1 cellular context compared by ENCODE assay signal in the genomic region with DNA sequence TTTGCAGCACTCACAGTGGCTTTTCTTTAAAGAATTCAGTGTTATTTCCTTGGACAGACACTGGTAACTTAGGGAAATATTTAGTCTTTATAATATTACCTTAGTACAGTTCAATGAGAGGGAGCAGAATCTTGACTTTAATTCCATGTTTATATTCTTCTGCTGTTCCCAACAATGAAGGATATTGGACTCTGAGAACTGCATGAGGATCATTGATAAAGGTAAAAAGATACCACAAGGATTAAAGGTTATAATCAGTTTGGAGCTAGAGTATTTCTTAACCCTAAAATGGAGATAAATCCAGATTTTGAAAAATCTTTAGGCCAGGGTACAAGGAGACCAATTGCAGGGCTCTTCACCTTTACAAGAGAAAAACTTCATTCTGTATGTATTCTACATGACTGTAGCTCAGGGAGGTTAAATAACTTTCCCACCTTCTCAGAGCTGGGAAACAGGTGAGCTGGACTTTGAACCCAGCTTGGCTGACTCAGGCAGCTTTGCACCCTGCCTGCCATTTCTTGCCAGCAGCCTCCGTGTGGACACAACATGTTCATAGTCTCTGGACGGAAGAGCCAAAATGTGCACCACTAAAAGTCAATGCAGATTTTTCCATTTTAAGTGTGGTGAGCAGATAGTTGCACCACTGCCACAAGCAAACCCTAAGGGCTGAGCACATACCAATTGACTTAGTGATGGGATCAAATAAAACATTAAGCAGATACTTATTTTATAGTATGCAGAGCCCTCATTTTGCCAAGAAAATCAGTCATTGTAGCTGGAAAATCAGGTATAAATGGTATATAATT.
TF ChIP-seq lines count a peak whose summit lies in the region.

No MANE protein-coding gene starts in this region.

TF ChIP-seq in HepG2, 621 proteins besides CTCF, POLR2A, EP300 and RAD21 (continued from another document and continues in another):
- TF ChIP-seq, protein P1, sequence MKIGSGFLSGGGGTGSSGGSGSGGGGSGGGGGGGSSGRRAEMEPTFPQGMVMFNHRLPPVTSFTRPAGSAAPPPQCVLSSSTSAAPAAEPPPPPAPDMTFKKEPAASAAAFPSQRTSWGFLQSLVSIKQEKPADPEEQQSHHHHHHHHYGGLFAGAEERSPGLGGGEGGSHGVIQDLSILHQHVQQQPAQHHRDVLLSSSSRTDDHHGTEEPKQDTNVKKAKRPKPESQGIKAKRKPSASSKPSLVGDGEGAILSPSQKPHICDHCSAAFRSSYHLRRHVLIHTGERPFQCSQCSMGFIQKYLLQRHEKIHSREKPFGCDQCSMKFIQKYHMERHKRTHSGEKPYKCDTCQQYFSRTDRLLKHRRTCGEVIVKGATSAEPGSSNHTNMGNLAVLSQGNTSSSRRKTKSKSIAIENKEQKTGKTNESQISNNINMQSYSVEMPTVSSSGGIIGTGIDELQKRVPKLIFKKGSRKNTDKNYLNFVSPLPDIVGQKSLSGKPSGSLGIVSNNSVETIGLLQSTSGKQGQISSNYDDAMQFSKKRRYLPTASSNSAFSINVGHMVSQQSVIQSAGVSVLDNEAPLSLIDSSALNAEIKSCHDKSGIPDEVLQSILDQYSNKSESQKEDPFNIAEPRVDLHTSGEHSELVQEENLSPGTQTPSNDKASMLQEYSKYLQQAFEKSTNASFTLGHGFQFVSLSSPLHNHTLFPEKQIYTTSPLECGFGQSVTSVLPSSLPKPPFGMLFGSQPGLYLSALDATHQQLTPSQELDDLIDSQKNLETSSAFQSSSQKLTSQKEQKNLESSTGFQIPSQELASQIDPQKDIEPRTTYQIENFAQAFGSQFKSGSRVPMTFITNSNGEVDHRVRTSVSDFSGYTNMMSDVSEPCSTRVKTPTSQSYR (CRISPR knock-in tag; IDR thresholded peaks at IDR 0.05; ENCODE audit: borderline replicate concordance): peak; percentile 27; the same call in 1 of the 2 replicates
- TF ChIP-seq ARNT2 (CRISPR knock-in tag; IDR thresholded peaks at IDR 0.05; ENCODE audit: low read depth) (no peak), ASH2L (IDR thresholded peaks at IDR 0.05; ENCODE audit: insufficient read length, low read depth, low read length) (no peak), ZBTB21 (CRISPR knock-in tag; IDR thresholded peaks at IDR 0.05) (no peak), ZNF776 (CRISPR knock-in tag; IDR thresholded peaks at IDR 0.05) (no peak), ZNF33A (CRISPR knock-in tag; IDR thresholded peaks at IDR 0.05; ENCODE audit: borderline replicate concordance) (no peak), POGZ (CRISPR knock-in tag; IDR thresholded peaks at IDR 0.05) (peak; percentile 92), IKZF4 (CRISPR knock-in tag; IDR thresholded peaks at IDR 0.05; ENCODE audit: borderline replicate concordance, low read depth, not compliant biosample characterization) (no peak), ZNF296 (CRISPR knock-in tag; conservative IDR thresholded peaks at IDR 0.05) (no peak), ZNF850 (CRISPR knock-in tag; conservative IDR thresholded peaks at IDR 0.05) (no peak), SP140L (CRISPR knock-in tag; IDR thresholded peaks at IDR 0.05; ENCODE audit: borderline replicate concordance) (peak; percentile 18; the same call in 1 of the 2 replicates), ZNF720 (CRISPR knock-in tag; IDR thresholded peaks at IDR 0.05) (no peak), SALL1 (CRISPR knock-in tag; IDR thresholded peaks at IDR 0.05) (peak; percentile 97), MEIS2 (CRISPR knock-in tag; IDR thresholded peaks at IDR 0.05) (peak; percentile 81), RBM22 (optimal IDR thresholded peaks at IDR 0.05; ENCODE audit: low read length) (no peak), ZNF614 (CRISPR knock-in tag; IDR thresholded peaks at IDR 0.05; ENCODE audit: borderline replicate concordance) (peak; percentile 92; the same call in 1 of the 2 replicates), IRX3 (CRISPR knock-in tag; IDR thresholded peaks at IDR 0.05; ENCODE audit: borderline replicate concordance, low read depth) (no peak), ZNF549 (CRISPR knock-in tag; IDR thresholded peaks at IDR 0.05) (no peak), HES4 (CRISPR knock-in tag; IDR thresholded peaks at IDR 0.05; ENCODE audit: borderline replicate concordance) (no peak), ZBTB7B (CRISPR knock-in tag; IDR thresholded peaks at IDR 0.05) (peak; percentile 57; the same call in 1 of the 2 replicates), YEATS2 (CRISPR knock-in tag; IDR thresholded peaks at IDR 0.05; ENCODE audit: borderline replicate concordance) (no peak), NR1H2 (CRISPR knock-in tag; IDR thresholded peaks at IDR 0.05; ENCODE audit: borderline replicate concordance, low read depth) (no peak), NCOA2 (CRISPR knock-in tag; IDR thresholded peaks at IDR 0.05) (peak; percentile 76; the same call in 1 of the 2 replicates), JARID2 (CRISPR knock-in tag; IDR thresholded peaks at IDR 0.05; ENCODE audit: insufficient replicate concordance) (peak; percentile 21)
- TF ChIP-seq, protein P2, sequence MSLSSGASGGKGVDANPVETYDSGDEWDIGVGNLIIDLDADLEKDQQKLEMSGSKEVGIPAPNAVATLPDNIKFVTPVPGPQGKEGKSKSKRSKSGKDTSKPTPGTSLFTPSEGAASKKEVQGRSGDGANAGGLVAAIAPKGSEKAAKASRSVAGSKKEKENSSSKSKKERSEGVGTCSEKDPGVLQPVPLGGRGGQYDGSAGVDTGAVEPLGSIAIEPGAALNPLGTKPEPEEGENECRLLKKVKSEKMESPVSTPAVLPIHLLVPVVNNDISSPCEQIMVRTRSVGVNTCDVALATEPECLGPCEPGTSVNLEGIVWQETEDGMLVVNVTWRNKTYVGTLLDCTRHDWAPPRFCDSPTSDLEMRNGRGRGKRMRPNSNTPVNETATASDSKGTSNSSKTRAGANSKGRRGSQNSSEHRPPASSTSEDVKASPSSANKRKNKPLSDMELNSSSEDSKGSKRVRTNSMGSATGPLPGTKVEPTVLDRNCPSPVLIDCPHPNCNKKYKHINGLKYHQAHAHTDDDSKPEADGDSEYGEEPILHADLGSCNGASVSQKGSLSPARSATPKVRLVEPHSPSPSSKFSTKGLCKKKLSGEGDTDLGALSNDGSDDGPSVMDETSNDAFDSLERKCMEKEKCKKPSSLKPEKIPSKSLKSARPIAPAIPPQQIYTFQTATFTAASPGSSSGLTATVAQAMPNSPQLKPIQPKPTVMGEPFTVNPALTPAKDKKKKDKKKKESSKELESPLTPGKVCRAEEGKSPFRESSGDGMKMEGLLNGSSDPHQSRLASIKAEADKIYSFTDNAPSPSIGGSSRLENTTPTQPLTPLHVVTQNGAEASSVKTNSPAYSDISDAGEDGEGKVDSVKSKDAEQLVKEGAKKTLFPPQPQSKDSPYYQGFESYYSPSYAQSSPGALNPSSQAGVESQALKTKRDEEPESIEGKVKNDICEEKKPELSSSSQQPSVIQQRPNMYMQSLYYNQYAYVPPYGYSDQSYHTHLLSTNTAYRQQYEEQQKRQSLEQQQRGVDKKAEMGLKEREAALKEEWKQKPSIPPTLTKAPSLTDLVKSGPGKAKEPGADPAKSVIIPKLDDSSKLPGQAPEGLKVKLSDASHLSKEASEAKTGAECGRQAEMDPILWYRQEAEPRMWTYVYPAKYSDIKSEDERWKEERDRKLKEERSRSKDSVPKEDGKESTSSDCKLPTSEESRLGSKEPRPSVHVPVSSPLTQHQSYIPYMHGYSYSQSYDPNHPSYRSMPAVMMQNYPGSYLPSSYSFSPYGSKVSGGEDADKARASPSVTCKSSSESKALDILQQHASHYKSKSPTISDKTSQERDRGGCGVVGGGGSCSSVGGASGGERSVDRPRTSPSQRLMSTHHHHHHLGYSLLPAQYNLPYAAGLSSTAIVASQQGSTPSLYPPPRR (CRISPR knock-in tag; IDR thresholded peaks at IDR 0.05; ENCODE audit: borderline replicate concordance): peak; percentile 73; the same call in 1 of the 2 replicates
- TF ChIP-seq, protein P3, sequence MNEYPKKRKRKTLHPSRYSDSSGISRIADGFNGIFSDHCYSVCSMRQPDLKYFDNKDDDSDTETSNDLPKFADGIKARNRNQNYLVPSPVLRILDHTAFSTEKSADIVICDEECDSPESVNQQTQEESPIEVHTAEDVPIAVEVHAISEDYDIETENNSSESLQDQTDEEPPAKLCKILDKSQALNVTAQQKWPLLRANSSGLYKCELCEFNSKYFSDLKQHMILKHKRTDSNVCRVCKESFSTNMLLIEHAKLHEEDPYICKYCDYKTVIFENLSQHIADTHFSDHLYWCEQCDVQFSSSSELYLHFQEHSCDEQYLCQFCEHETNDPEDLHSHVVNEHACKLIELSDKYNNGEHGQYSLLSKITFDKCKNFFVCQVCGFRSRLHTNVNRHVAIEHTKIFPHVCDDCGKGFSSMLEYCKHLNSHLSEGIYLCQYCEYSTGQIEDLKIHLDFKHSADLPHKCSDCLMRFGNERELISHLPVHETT (CRISPR knock-in tag; conservative IDR thresholded peaks at IDR 0.05): no peak
- TF ChIP-seq, protein P4, sequence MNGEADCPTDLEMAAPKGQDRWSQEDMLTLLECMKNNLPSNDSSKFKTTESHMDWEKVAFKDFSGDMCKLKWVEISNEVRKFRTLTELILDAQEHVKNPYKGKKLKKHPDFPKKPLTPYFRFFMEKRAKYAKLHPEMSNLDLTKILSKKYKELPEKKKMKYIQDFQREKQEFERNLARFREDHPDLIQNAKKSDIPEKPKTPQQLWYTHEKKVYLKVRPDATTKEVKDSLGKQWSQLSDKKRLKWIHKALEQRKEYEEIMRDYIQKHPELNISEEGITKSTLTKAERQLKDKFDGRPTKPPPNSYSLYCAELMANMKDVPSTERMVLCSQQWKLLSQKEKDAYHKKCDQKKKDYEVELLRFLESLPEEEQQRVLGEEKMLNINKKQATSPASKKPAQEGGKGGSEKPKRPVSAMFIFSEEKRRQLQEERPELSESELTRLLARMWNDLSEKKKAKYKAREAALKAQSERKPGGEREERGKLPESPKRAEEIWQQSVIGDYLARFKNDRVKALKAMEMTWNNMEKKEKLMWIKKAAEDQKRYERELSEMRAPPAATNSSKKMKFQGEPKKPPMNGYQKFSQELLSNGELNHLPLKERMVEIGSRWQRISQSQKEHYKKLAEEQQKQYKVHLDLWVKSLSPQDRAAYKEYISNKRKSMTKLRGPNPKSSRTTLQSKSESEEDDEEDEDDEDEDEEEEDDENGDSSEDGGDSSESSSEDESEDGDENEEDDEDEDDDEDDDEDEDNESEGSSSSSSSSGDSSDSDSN (CRISPR knock-in tag; IDR thresholded peaks at IDR 0.05): no peak
- TF ChIP-seq, protein P5, sequence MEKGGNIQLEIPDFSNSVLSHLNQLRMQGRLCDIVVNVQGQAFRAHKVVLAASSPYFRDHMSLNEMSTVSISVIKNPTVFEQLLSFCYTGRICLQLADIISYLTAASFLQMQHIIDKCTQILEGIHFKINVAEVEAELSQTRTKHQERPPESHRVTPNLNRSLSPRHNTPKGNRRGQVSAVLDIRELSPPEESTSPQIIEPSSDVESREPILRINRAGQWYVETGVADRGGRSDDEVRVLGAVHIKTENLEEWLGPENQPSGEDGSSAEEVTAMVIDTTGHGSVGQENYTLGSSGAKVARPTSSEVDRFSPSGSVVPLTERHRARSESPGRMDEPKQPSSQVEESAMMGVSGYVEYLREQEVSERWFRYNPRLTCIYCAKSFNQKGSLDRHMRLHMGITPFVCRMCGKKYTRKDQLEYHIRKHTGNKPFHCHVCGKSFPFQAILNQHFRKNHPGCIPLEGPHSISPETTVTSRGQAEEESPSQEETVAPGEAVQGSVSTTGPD (CRISPR knock-in tag; IDR thresholded peaks at IDR 0.05): peak; percentile 90
- TF ChIP-seq, protein P6, sequence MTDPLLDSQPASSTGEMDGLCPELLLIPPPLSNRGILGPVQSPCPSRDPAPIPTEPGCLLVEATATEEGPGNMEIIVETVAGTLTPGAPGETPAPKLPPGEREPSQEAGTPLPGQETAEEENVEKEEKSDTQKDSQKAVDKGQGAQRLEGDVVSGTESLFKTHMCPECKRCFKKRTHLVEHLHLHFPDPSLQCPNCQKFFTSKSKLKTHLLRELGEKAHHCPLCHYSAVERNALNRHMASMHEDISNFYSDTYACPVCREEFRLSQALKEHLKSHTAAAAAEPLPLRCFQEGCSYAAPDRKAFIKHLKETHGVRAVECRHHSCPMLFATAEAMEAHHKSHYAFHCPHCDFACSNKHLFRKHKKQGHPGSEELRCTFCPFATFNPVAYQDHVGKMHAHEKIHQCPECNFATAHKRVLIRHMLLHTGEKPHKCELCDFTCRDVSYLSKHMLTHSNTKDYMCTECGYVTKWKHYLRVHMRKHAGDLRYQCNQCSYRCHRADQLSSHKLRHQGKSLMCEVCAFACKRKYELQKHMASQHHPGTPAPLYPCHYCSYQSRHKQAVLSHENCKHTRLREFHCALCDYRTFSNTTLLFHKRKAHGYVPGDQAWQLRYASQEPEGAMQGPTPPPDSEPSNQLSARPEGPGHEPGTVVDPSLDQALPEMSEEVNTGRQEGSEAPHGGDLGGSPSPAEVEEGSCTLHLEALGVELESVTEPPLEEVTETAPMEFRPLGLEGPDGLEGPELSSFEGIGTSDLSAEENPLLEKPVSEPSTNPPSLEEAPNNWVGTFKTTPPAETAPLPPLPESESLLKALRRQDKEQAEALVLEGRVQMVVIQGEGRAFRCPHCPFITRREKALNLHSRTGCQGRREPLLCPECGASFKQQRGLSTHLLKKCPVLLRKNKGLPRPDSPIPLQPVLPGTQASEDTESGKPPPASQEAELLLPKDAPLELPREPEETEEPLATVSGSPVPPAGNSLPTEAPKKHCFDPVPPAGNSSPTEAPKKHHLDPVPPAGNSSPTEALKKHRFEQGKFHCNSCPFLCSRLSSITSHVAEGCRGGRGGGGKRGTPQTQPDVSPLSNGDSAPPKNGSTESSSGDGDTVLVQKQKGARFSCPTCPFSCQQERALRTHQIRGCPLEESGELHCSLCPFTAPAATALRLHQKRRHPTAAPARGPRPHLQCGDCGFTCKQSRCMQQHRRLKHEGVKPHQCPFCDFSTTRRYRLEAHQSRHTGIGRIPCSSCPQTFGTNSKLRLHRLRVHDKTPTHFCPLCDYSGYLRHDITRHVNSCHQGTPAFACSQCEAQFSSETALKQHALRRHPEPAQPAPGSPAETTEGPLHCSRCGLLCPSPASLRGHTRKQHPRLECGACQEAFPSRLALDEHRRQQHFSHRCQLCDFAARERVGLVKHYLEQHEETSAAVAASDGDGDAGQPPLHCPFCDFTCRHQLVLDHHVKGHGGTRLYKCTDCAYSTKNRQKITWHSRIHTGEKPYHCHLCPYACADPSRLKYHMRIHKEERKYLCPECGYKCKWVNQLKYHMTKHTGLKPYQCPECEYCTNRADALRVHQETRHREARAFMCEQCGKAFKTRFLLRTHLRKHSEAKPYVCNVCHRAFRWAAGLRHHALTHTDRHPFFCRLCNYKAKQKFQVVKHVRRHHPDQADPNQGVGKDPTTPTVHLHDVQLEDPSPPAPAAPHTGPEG (CRISPR knock-in tag; IDR thresholded peaks at IDR 0.05): no peak
- TF ChIP-seq, protein P7, sequence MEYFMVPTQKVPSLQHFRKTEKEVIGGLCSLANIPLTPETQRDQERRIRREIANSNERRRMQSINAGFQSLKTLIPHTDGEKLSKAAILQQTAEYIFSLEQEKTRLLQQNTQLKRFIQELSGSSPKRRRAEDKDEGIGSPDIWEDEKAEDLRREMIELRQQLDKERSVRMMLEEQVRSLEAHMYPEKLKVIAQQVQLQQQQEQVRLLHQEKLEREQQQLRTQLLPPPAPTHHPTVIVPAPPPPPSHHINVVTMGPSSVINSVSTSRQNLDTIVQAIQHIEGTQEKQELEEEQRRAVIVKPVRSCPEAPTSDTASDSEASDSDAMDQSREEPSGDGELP (IDR thresholded peaks at IDR 0.05; ENCODE audit: borderline replicate concordance, low read depth): peak; percentile 86
- TF ChIP-seq, protein P8, sequence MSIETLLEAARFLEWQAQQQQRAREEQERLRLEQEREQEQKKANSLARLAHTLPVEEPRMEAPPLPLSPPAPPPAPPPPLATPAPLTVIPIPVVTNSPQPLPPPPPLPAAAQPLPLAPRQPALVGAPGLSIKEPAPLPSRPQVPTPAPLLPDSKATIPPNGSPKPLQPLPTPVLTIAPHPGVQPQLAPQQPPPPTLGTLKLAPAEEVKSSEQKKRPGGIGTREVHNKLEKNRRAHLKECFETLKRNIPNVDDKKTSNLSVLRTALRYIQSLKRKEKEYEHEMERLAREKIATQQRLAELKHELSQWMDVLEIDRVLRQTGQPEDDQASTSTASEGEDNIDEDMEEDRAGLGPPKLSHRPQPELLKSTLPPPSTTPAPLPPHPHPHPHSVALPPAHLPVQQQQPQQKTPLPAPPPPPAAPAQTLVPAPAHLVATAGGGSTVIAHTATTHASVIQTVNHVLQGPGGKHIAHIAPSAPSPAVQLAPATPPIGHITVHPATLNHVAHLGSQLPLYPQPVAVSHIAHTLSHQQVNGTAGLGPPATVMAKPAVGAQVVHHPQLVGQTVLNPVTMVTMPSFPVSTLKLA (IDR thresholded peaks at IDR 0.05): no peak
